Comparison of ENCODE assay signal across 8 cellular contexts in the genomic region with DNA sequence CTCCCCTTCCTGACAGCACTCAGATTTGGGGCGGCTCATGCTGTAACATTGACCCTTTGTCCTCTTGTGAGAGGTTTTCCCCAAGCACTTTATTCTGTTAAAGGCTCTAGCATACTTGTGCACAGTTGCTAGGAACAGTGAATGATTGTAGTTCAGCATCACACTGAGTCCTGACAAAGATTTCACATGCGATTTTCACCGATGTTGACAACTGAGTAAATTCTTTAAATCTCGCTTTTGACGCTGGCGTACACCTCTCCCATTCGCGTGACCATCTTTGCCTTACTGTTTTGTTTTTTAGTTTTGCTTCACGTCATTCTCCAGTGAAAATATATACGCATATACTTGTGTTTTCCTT. TPM values are rescaled to one million over a fixed set of nuclear protein-coding genes. Genes with fewer than 3 reads are reported as not detected.
A peak's percentile ranks its signal among the peaks of the same experiment; 100 is the strongest.
DNase-seq lines count a peak whose midpoint lies in the region; ATAC-seq, FAIRE-seq and TF ChIP-seq lines count a peak whose summit lies in the region.

No MANE protein-coding gene starts in this region.

- no peaks in the 10 kb centered on the region for H3F3A ChIP-seq in neural cell (ENCODE audit: insufficient read depth, low read length, poor library complexity, severe bottlenecking)

- H3K27ac Mint-ChIP-seq in CD8-positive, alpha-beta T cell, result no peak overlapping the region
- H3K27ac Mint-ChIP-seq in immature natural killer cell, result no peak overlapping the region

- peaks cover 20% of the 10 kb centered on the region for H3K4me1 ChIP-seq in CD8-positive, alpha-beta T cell (ENCODE audit: insufficient read depth, low read length)
- H3K4me1 ChIP-seq in HUES64 (ENCODE audit: insufficient read depth, low read length), result peaks cover 23% of the 10 kb centered on the region
- peaks cover 11% of the 10 kb centered on the region for H3K4me1 ChIP-seq in effector memory CD4-positive, alpha-beta T cell (ENCODE audit: control insufficient read depth, insufficient read depth, low read length, poor library complexity, severe bottlenecking)

- intact Hi-C loops in CD8-positive, alpha-beta T cell (cut with DNase I, micrococcal nuclease), result loop anchor here (2.0 to 10.0 kb wide), 4 partner anchors 17 to 1835 kb away; a partner anchor contains a TSS

- no peaks in the 10 kb centered on the region for H3K9me3 Mint-ChIP-seq in CD8-positive, alpha-beta T cell
- H3K9me3 Mint-ChIP-seq in immature natural killer cell, result no peaks in the 10 kb centered on the region

- H3K27me3 Mint-ChIP-seq in CD8-positive, alpha-beta T cell (ENCODE audit: low read depth), result no peaks in the 10 kb centered on the region
- H3K27me3 Mint-ChIP-seq in immature natural killer cell (ENCODE audit: low read depth in 3 of 3), result peaks cover 0 to 2% (median 0%) of the 10 kb centered on the region in 3 donors

- peaks cover 22% of the 10 kb centered on the region for H3K36me3 Mint-ChIP-seq in CD8-positive, alpha-beta T cell
- H3K36me3 Mint-ChIP-seq in immature natural killer cell, result peaks cover 6 to 14% (median 8%) of the 10 kb centered on the region in 3 donors

- peak overlapping the region; percentile 96 for H3K27ac ChIP-seq in CD8-positive, alpha-beta T cell (ENCODE audit: low read depth, low read length)
- H3K27ac ChIP-seq in HUES64 (ENCODE audit: low read depth, low read length) (peak overlapping the region; percentile 91; the same call in 1 of the 2 replicates), neural cell (ENCODE audit: low read length) (peak overlapping the region; percentile 98)
- H3K27ac ChIP-seq in effector memory CD4-positive, alpha-beta T cell (ENCODE audit: insufficient read depth, low read length, poor library complexity, severe bottlenecking), result peak overlapping the region; percentile 87

- POLR2A ChIA-PET in CD8-positive, alpha-beta T cell (lab: Charles Lee), result interaction anchor here (1.0 to 2.8 kb wide), 6 partner anchors 14 to 1150 kb away, joined by 3 to 31 read pairs (median 5); a partner anchor contains a TSS

- H3K9ac ChIP-seq in HUES64 (ENCODE audit: low read depth, low read length) (peak overlapping the region; percentile 80), neural cell (ENCODE audit: low read length) (peak overlapping the region; percentile 91)

- no peak overlapping the region for H3K4me3 Mint-ChIP-seq in CD8-positive, alpha-beta T cell
- no peak overlapping the region for H3K4me3 Mint-ChIP-seq in immature natural killer cell

- H3K79me2 ChIP-seq in neural cell (replicated peaks; ENCODE audit: insufficient read depth, low read length), result peaks cover 27% of the 10 kb centered on the region

- CTCF ChIA-PET in CD8-positive, alpha-beta T cell (lab: Charles Lee), result no interaction called here

- peaks cover 18% of the 10 kb centered on the region for H3K4me1 Mint-ChIP-seq in CD8-positive, alpha-beta T cell (ENCODE audit: low read depth)
- peaks cover 9 to 19% of the 10 kb centered on the region in 2 donors for H3K4me1 Mint-ChIP-seq in immature natural killer cell

- 4% methylated on average over 10 of the region's 10 CpGs for WGBS in HUES64

- TF ChIP-seq POLR2A in GM18505 (IDR thresholded peaks at IDR 0.05; ENCODE audit: borderline replicate concordance, extremely low read depth, insufficient read depth, insufficient read length), result no peak

- TF ChIP-seq RAD21 in neural cell (conservative IDR thresholded peaks at IDR 0.05), result no peak

- H3K9me3 ChIP-seq in CD8-positive, alpha-beta T cell (ENCODE audit: low read length), result no peaks in the 10 kb centered on the region
- H3K9me3 ChIP-seq in HUES64 (ENCODE audit: insufficient read depth, low read depth, low read length) (no peaks in the 10 kb centered on the region), neural cell (ENCODE audit: low read length) (no peaks in the 10 kb centered on the region)
- no peaks in the 10 kb centered on the region for H3K9me3 ChIP-seq in effector memory CD4-positive, alpha-beta T cell (ENCODE audit: control insufficient read depth, low read length)

- peak overlapping the region; percentile 86 for H2AFZ ChIP-seq in neural cell (ENCODE audit: low read depth, low read length)

- H3K36me3 ChIP-seq in CD8-positive, alpha-beta T cell (ENCODE audit: insufficient read depth, low read length), result peaks cover 5% of the 10 kb centered on the region
- H3K36me3 ChIP-seq in HUES64 (ENCODE audit: insufficient read depth, low read length), result peaks cover 6% of the 10 kb centered on the region
- no peaks in the 10 kb centered on the region for H3K36me3 ChIP-seq in effector memory CD4-positive, alpha-beta T cell (ENCODE audit: control insufficient read depth, insufficient read depth, low read length)
- no peaks in the 10 kb centered on the region for H3K36me3 ChIP-seq in neural cell (ENCODE audit: insufficient read depth, low read length)

- H3K4me2 ChIP-seq in neural cell (ENCODE audit: low read length), result peak overlapping the region; percentile 40

- no peak for ATAC-seq in CD8-positive, alpha-beta T cell
- ATAC-seq in GM18873 (IDR thresholded peaks at IDR 0.05; ENCODE audit: low FRiP score, unreplicated experiment), result no peak
- ATAC-seq in GM18505 (IDR thresholded peaks at IDR 0.05; ENCODE audit: unreplicated experiment), result no peak

- peak overlapping the region; percentile 70 for H3K4me3 ChIP-seq in CD8-positive, alpha-beta T cell (ENCODE audit: low read depth, low read length)
- H3K4me3 ChIP-seq in HUES64 (ENCODE audit: low read length) (peak overlapping the region; percentile 66), neural cell (ENCODE audit: low read length) (peak overlapping the region; percentile 86)
- peak overlapping the region; percentile 58 for H3K4me3 ChIP-seq in effector memory CD4-positive, alpha-beta T cell (ENCODE audit: insufficient read depth, low read depth, low read length, poor library complexity, severe bottlenecking)

- TF ChIP-seq EP300 in neural cell (conservative IDR thresholded peaks at IDR 0.05; ENCODE audit: poor library complexity, severe bottlenecking), result no peak

- no peaks in the 10 kb centered on the region for H4K20me1 ChIP-seq in neural cell (ENCODE audit: insufficient read depth)

- H3K9me2 ChIP-seq in neural cell (ENCODE audit: insufficient read depth, low read length), result no peaks in the 10 kb centered on the region

- TF ChIP-seq CTCF in CD8-positive, alpha-beta T cell (IDR thresholded peaks at IDR 0.05), result no peak
- TF ChIP-seq CTCF in neural cell (IDR thresholded peaks at IDR 0.05; ENCODE audit: poor library complexity, severe bottlenecking), result no peak

- no peak for DNase-seq in CD8-positive, alpha-beta T cell
- no peak for DNase-seq in effector memory CD4-positive, alpha-beta T cell
- DNase-seq in immature natural killer cell (no peak), frontal cortex (ENCODE audit: low spot score in 2 of 2) (no peak)

- H3K27me3 ChIP-seq in CD8-positive, alpha-beta T cell (ENCODE audit: insufficient read depth, low read length), result no peaks in the 10 kb centered on the region
- H3K27me3 ChIP-seq in HUES64 (ENCODE audit: insufficient read depth, low read length), result no peaks in the 10 kb centered on the region
- H3K27me3 ChIP-seq in effector memory CD4-positive, alpha-beta T cell (replicated peaks; ENCODE audit: control insufficient read depth, insufficient read depth, low read length, poor library complexity, severe bottlenecking), result no peaks in the 10 kb centered on the region
- H3K27me3 ChIP-seq in neural cell (ENCODE audit: insufficient read depth, low read depth, low read length), result no peaks in the 10 kb centered on the region

- FAIRE-seq in frontal cortex (lab: Jason Lieb, UNC), result no peak

TF ChIP-seq in neural cell, 6 proteins besides CTCF, POLR2A, EP300 and RAD21:
- TF ChIP-seq MXI1 (conservative IDR thresholded peaks at IDR 0.05; ENCODE audit: poor library complexity, severe bottlenecking) (peak; percentile 9), EZH2 (IDR thresholded peaks at IDR 0.05; ENCODE audit: borderline replicate concordance, insufficient read depth, low read length, poor library complexity, severe bottlenecking) (no peak)

RNA-seq across cellular contexts. Expression of a gene that starts 0.8 kb away (rescaled TPM):
- total RNA-seq in CD8-positive, alpha-beta T cell, result 10 to 100 TPM; 35.1 to 36.1 TPM
- polyA plus RNA-seq in HUES64 (2013, experiment 1 of 2), result 13.8 TPM
- polyA plus RNA-seq in HUES64 (2013, experiment 2 of 2), result 14.5 TPM
- polyA plus RNA-seq in neural cell, result 25.0 and 34.7 TPM in 2 replicates
- polyA minus RNA-seq in neural cell, result 47.5 and 51.7 TPM in 2 replicates
- 10 to 100 TPM in 2 of 3 donors, 1 to 10 TPM in 1; 8.4 to 11.6 (median 11.0) TPM for polyA plus RNA-seq in immature natural killer cell
- total RNA-seq in frontal cortex, result 39.9 TPM

RNA-seq across cellular contexts. Expression of a gene that starts 13.9 kb away (rescaled TPM):
- 1 to 10 TPM; 2.6 to 3.3 TPM for total RNA-seq in CD8-positive, alpha-beta T cell
- 0.55 TPM for polyA plus RNA-seq in HUES64 (2013, experiment 1 of 2)
- polyA plus RNA-seq in HUES64 (2013, experiment 2 of 2), result 0.70 TPM
- polyA plus RNA-seq in neural cell, result 0.58 and 0.89 TPM in 2 replicates
- 1.4 and 1.7 TPM in 2 replicates for polyA minus RNA-seq in neural cell
- 1 to 10 TPM in 1 of 3 donors, under 1 TPM in 1, not detected in 1; 0.49 to 1.3 TPM for polyA plus RNA-seq in immature natural killer cell
- 9.4 TPM for total RNA-seq in frontal cortex

RNA-seq across cellular contexts. Expression of a gene that starts 18.1 kb away (rescaled TPM):
- total RNA-seq in CD8-positive, alpha-beta T cell, result 1 to 10 TPM; 4.4 TPM
- 9.4 TPM for polyA plus RNA-seq in HUES64 (2013, experiment 1 of 2)
- polyA plus RNA-seq in HUES64 (2013, experiment 2 of 2), result 8.9 TPM
- 22.3 and 26.3 TPM in 2 replicates for polyA plus RNA-seq in neural cell
- 28.7 and 30.9 TPM in 2 replicates for polyA minus RNA-seq in neural cell
- 1 to 10 TPM in 2 of 3 donors, not detected in 1; 1.9 to 3.4 TPM for polyA plus RNA-seq in immature natural killer cell
- 16.3 TPM for total RNA-seq in frontal cortex
